9 cellular contexts compared by ENCODE assay signal in the genomic region with DNA sequence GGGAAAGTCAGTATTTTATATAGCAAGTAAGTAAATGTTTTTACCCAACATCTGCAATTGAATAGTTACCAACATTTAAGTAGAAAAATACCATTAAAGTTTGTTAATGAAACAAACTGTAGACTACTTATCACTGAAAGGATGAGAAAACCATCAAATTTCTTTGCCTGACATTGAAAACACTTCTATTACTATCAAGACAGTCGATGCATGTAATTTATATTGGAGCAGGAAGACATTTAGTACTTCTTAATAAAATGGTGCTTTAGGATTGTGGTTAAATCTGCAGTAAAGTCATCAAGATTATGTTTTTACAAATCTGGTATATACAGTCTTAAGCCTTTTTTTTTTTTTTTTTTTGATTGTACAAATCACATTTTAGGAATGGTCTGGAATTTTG. TPM values are rescaled to one million over a fixed set of nuclear protein-coding genes. Genes with fewer than 3 reads are reported as not detected.
DNase-seq lines count a peak whose midpoint lies in the region; ATAC-seq, FAIRE-seq and TF ChIP-seq lines count a peak whose summit lies in the region.
"Had no signal": no experiment of that assay in that cellular context is flagged by ENCODE, and none has a peak within 500 bp of the region (broad histone marks: within the 10 kb centered on the region; RNA-seq: fewer than 3 reads in every experiment).

No MANE protein-coding gene starts in this region.

- in situ Hi-C loops in Panc1 (cut with HindIII; ENCODE audit: low pct_unique_long_range_greater_than_20kb, low sequenced_read_pairs) = no loop called here

- BruUV-seq in Panc1 (replicated peaks; lab: Mats Ljungman, UMichigan) = no TSS peak

- H3K4me1 ChIP-seq in Panc1 (ENCODE audit: control insufficient read depth, insufficient read depth, low read length) (peaks cover 34% of the 10 kb centered on the region), prostate gland (replicated peaks) (no peaks in the 10 kb centered on the region)

- H3K27ac ChIP-seq in Panc1 (ENCODE audit: low read length) = peak overlapping the region; percentile 98; the same call in 1 of the 2 replicates
- H3K27ac ChIP-seq in prostate gland = peak overlapping the region; percentile 100

- H3K27me3 ChIP-seq in GM06990 (replicated peaks; ENCODE audit: control insufficient read depth, insufficient read depth, low read length) (no peaks in the 10 kb centered on the region), Panc1 (ENCODE audit: control insufficient read depth, insufficient read depth, low read length) (no peaks in the 10 kb centered on the region), prostate gland (replicated peaks; ENCODE audit: insufficient read depth) (no peaks in the 10 kb centered on the region)

- peaks cover 2% of the 10 kb centered on the region for H3K36me3 ChIP-seq in GM06990 (ENCODE audit: control insufficient read depth, insufficient read depth, low read length)
- H3K36me3 ChIP-seq in Panc1 (ENCODE audit: control insufficient read depth, insufficient read depth, low read length) = peaks cover 67% of the 10 kb centered on the region
- H3K36me3 ChIP-seq in prostate gland = no peaks in the 10 kb centered on the region

- no peak for ATAC-seq in Panc1
- ATAC-seq in GM18502 (IDR thresholded peaks at IDR 0.05; ENCODE audit: poor library complexity, unreplicated experiment) = no peak

- H3K9me3 ChIP-seq in Panc1 (ENCODE audit: control insufficient read depth, insufficient read depth, low read depth, low read length) (no peaks in the 10 kb centered on the region), prostate gland (no peaks in the 10 kb centered on the region)

- DNase-seq in GM06990 (ENCODE audit: extremely low read depth, insufficient read length) (no peak), Panc1 (ENCODE audit: low read depth, low spot score) (no peak), epithelial cell of esophagus (ENCODE audit: low read depth) (no peak), prostate gland (ENCODE audit: low spot score) (no peak), D721Med (ENCODE audit: insufficient read length, low spot score) (no peak), HPDE6-E6E7 (ENCODE audit: extremely low spot score) (no peak), NCI-H345 treated with DMSO at 0.1 percent for 48 hours (lab: John Stamatoyannopoulos, UW; ENCODE audit: unreplicated experiment) (no peak)
- DNase-seq: NCI-H1436 had no signal

- no peak for FAIRE-seq in D721Med (lab: Jason Lieb, UNC)

- intact Hi-C loops in Panc1 (cut with micrococcal nuclease; ENCODE audit: unreplicated experiment) (no loop called here), prostate gland (cut with DNase I) (no loop called here)

- TF ChIP-seq CTCF in GM06990 (IDR thresholded peaks at IDR 0.05; ENCODE audit: insufficient read depth, low read length, poor library complexity, severe bottlenecking) (no peak), Panc1 (IDR thresholded peaks at IDR 0.05) (no peak), epithelial cell of esophagus (IDR thresholded peaks at IDR 0.05; ENCODE audit: insufficient read depth, low read depth, low read length, missing control alignments) (no peak), prostate gland (IDR thresholded peaks at IDR 0.05) (no peak), D721Med (IDR thresholded peaks at IDR 0.05; ENCODE audit: insufficient read depth, missing control alignments) (no peak)

- 2% methylated on average over 1 of the region's 1 CpG for WGBS in prostate gland

- POLR2A ChIA-PET in Panc1 (lab: Charles Lee) = interaction anchor here (0.5 to 4.6 kb wide), 4 partner anchors 30 to 113 kb away, joined by 3 to 84 read pairs (median 4); no protein-coding TSS in a partner anchor

- H3K4me3 ChIP-seq in GM06990 (replicated peaks; ENCODE audit: low read depth, low read length) (peak overlapping the region; percentile 87), Panc1 (ENCODE audit: low read depth in 2 of 2, low read length in 2 of 2) (peak overlapping the region in 1 of 2 experiments; percentile 85; a peak in 3 of 4 replicates), epithelial cell of esophagus (ENCODE audit: low read length) (peak overlapping the region; percentile 95), prostate gland (peak overlapping the region; percentile 97 to 98)

- TF ChIP-seq POLR2A in prostate gland (IDR thresholded peaks at IDR 0.05) = no peak

- CTCF ChIA-PET in Panc1 (lab: Charles Lee) = no interaction called here

RNA-seq across cellular contexts. Expression of gene CHD2, which starts 13.9 kb away (rescaled TPM):
- total RNA-seq in Panc1 (2021; ENCODE audit: unreplicated experiment) (81.8 TPM), prostate gland (100 to 1,000 TPM in 1 of 2 donors, 10 to 100 TPM in 1; 76.3 to 137 TPM)
- 43.9 TPM for polyA plus RNA-seq in Panc1 (2012; ENCODE audit: insufficient read length)
